ENCODE assay signal across 13 cellular contexts in genomic region chr3:72380193-72380592, GRCh38.
DNase-seq lines count a peak whose midpoint lies in the region; ATAC-seq, FAIRE-seq and TF ChIP-seq lines count a peak whose summit lies in the region.
"Had no signal": no experiment of that assay in that cellular context is flagged by ENCODE, and none has a peak within 500 bp of the region (broad histone marks: within the 10 kb centered on the region; RNA-seq: fewer than 3 reads in every experiment).

No MANE protein-coding gene starts in this region.

- FAIRE-seq in GM12891 (lab: Jason Lieb, UNC): no peak

- H3K27ac ChIP-seq in SK-N-SH (ENCODE audit: low read depth in 2 of 2, low read length in 1 of 2): no peak overlapping the region
- peak overlapping the region; percentile 4 for H3K27ac ChIP-seq in epithelial cell of prostate
- H3K27ac ChIP-seq: lower lobe of right lung had no signal

- H3K9ac ChIP-seq in SK-N-SH: no peak overlapping the region

- no peaks in the 10 kb centered on the region for H3K27me3 ChIP-seq in SK-N-SH (ENCODE audit: insufficient read depth)

- peaks cover 24 to 28% of the 10 kb centered on the region in 2 experiments for H3K36me3 ChIP-seq in SK-N-SH (replicated peaks in 1 of 2; ENCODE audit: control insufficient read depth in 1 of 2, insufficient read depth in 2 of 2, low read length in 1 of 2)

- TF ChIP-seq EP300 in SK-N-SH (IDR thresholded peaks at IDR 0.05; ENCODE audit: borderline replicate concordance in 1 of 2, low read depth in 1 of 2, low read length in 1 of 2): no peak

- H4K20me1 ChIP-seq in SK-N-SH (ENCODE audit: insufficient read depth): peaks cover 63% of the 10 kb centered on the region

- H3K4me1 ChIP-seq in SK-N-SH (ENCODE audit: control insufficient read depth in 1 of 2, insufficient read depth in 2 of 2, low read depth in 1 of 2, low read length in 1 of 2): peaks cover 0 to 17% of the 10 kb centered on the region in 2 experiments; a peak in 2 of 4 replicates

- WGBS in SK-N-SH (ENCODE audit: low lambda C conversion rate): 79% methylated on average over 4 of the region's 4 CpGs

- ATAC-seq in GM21737 (IDR thresholded peaks at IDR 0.05; ENCODE audit: unreplicated experiment): no peak
- no peak for ATAC-seq in GM19467 (IDR thresholded peaks at IDR 0.05; ENCODE audit: unreplicated experiment)
- ATAC-seq: Right ventricle myocardium inferior had no signal

- H3K4me3 ChIP-seq in SK-N-SH (ENCODE audit: low read depth in 2 of 2, low read length in 1 of 2): no peak overlapping the region
- H3K4me3 ChIP-seq: lower lobe of right lung had no signal

- H3K36me3 Mint-ChIP-seq in progenitor cell of endocrine pancreas (ENCODE audit: insufficient read depth): peaks cover 5% of the 10 kb centered on the region

- CTCF ChIA-PET in SK-N-SH (lab: Yijun Ruan, JAX): interaction anchor here (1.1 kb wide), 2 partner anchors 29 to 287 kb away, joined by 3 to 4 read pairs; no protein-coding TSS in a partner anchor

- peaks cover 49% of the 10 kb centered on the region for H3K4me1 Mint-ChIP-seq in progenitor cell of endocrine pancreas (ENCODE audit: low read depth)

- H3K4me2 ChIP-seq in SK-N-SH: no peak overlapping the region

- no peak for TF ChIP-seq RAD21 in SK-N-SH (IDR thresholded peaks at IDR 0.05; ENCODE audit: low read length)

- TF ChIP-seq CTCF in SK-N-SH (IDR thresholded peaks at IDR 0.05) (no peak), progenitor cell of endocrine pancreas (IDR thresholded peaks at IDR 0.05; ENCODE audit: unreplicated experiment) (no peak)

- no peak overlapping the region for H3K4me3 Mint-ChIP-seq in progenitor cell of endocrine pancreas (ENCODE audit: low read depth)

- H3F3A ChIP-seq in SK-N-SH (replicated peaks; ENCODE audit: insufficient read depth): no peaks in the 10 kb centered on the region

- no peak for TF ChIP-seq POLR2A in GM12891 (IDR thresholded peaks at IDR 0.05; ENCODE audit: low read depth, low read length)

- no peaks in the 10 kb centered on the region for H3K27me3 Mint-ChIP-seq in progenitor cell of endocrine pancreas

- POLR2A ChIA-PET in SK-N-SH (lab: Yijun Ruan, JAX): no interaction called here

- no peak overlapping the region for H2AFZ ChIP-seq in SK-N-SH (ENCODE audit: low read depth)

- H3K9me3 ChIP-seq in SK-N-SH: no peaks in the 10 kb centered on the region
- H3K9me3 ChIP-seq: lower lobe of right lung had no signal

- DNase-seq in EH (ENCODE audit: low read depth) (peak; percentile 53), SK-N-SH (no peak), epithelial cell of prostate (ENCODE audit: low read depth, low spot score) (no peak), progenitor cell of endocrine pancreas (ENCODE audit: low spot score, unreplicated experiment) (no peak), DMS153 treated with DMSO at 0.1 percent for 48 hours (lab: John Stamatoyannopoulos, UW; ENCODE audit: unreplicated experiment) (no peak), GM12891 (ENCODE audit: insufficient read length, low spot score) (no peak)
- DNase-seq: activated CD4-positive, CD25-positive, alpha-beta regulatory T cell treated with anti-CD3 and anti-CD28 coated beads, Interleukin-2, amount 50 U/mL, for 72 hours; activated naive CD4-positive, alpha-beta T cell treated with anti-CD3 and anti-CD28 coated beads, Interleukin-2, amount 50 U/mL, for 16 hours; KBM-7; lower lobe of right lung had no signal

- H3K9me2 ChIP-seq in SK-N-SH: no peaks in the 10 kb centered on the region

- H3K9me3 Mint-ChIP-seq in progenitor cell of endocrine pancreas (ENCODE audit: low read depth): no peaks in the 10 kb centered on the region

- H3K27ac Mint-ChIP-seq in progenitor cell of endocrine pancreas: peak overlapping the region; percentile 8

- peaks cover 50% of the 10 kb centered on the region; the same call in 1 of the 2 replicates for H3K79me2 ChIP-seq in SK-N-SH (ENCODE audit: insufficient read depth)

TF ChIP-seq in SK-N-SH, 30 proteins besides CTCF, POLR2A, EP300 and RAD21:
- TF ChIP-seq NFIC (IDR thresholded peaks at IDR 0.05; ENCODE audit: borderline replicate concordance) (no peak), FOSL2 (IDR thresholded peaks at IDR 0.05; ENCODE audit: borderline replicate concordance, low read depth) (peak; percentile 49; the same call in 1 of the 2 replicates), JUND (IDR thresholded peaks at IDR 0.05) (peak; percentile 9; the same call in 1 of the 2 replicates), GATA2 (CRISPR knock-in tag; IDR thresholded peaks at IDR 0.05) (no peak)

TF ChIP-seq in GM12891, 5 proteins besides CTCF, POLR2A, EP300 and RAD21:
- TF ChIP-seq POU2F2 (IDR thresholded peaks at IDR 0.05; ENCODE audit: low read depth, low read length): no peak
